In genomic region chr9:99057665-99058625, GRCh38 we compare ENCODE assay signal across 8 cellular contexts. TPM values are rescaled to one million over a fixed set of nuclear protein-coding genes. Genes with fewer than 3 reads are reported as not detected.
DNase-seq lines count a peak whose midpoint lies in the region; TF ChIP-seq lines count a peak whose summit lies in the region.

No MANE protein-coding gene starts in this region.

- DNase-seq in GM04504 (ENCODE audit: low read depth) (peak; percentile 66), H4 (ENCODE audit: low spot score) (peak; percentile 86), MV-4-11 (lab: John Stamatoyannopoulos, UW) (peak; percentile 94), foreskin melanocyte (peak; percentile 72), RKO (ENCODE audit: low spot score) (no peak), glutamatergic neuron (no peak)
- DNase-seq in activated CD8-positive, alpha-beta memory T cell treated with anti-CD3 and anti-CD28 coated beads, Interleukin-2, amount 50 U/mL, for 48 hours: peak; percentile 77
- peak; percentile 65 to 68 for DNase-seq in stimulated activated CD4-positive, alpha-beta T cell treated with anti-CD3 and anti-CD28 coated beads, Interleukin-2, amount 100 ng/mL, for 24 hours

- H3K4me3 Mint-ChIP-seq in glutamatergic neuron (ENCODE audit: unreplicated experiment): no peak overlapping the region

- H3K9me3 Mint-ChIP-seq in glutamatergic neuron (ENCODE audit: unreplicated experiment): no peaks in the 10 kb centered on the region

- H3K36me3 Mint-ChIP-seq in glutamatergic neuron (ENCODE audit: unreplicated experiment): no peaks in the 10 kb centered on the region

- no peaks in the 10 kb centered on the region for H3K4me1 Mint-ChIP-seq in glutamatergic neuron (ENCODE audit: low read depth, unreplicated experiment)

- H3K27me3 Mint-ChIP-seq in glutamatergic neuron (ENCODE audit: unreplicated experiment): peaks cover 5% of the 10 kb centered on the region

- no peak overlapping the region for H3K27ac Mint-ChIP-seq in glutamatergic neuron (ENCODE audit: unreplicated experiment)

- TF ChIP-seq CTCF in glutamatergic neuron (IDR thresholded peaks at IDR 0.05; ENCODE audit: partially characterized antibody, unreplicated experiment): no peak

RNA-seq across cellular contexts. Expression of gene TGFBR1, which starts 47.0 kb away (rescaled TPM):
- total RNA-seq in H4 (2014; rRNA removed; shearing (Covaris generic)): 31.7 and 35.7 TPM in 2 replicates
- total RNA-seq in glutamatergic neuron (ENCODE audit: unreplicated experiment): 207 TPM

Comparison
In these comparisons a context has a peak if more than half of its experiments do, and no peak if none do; other contexts are left out.
1. DNase-seq: peak in GM04504 (single experiment), H4 (single experiment), MV-4-11 (single experiment), activated CD8-positive, alpha-beta memory T cell treated with anti-CD3 and anti-CD28 coated beads, Interleukin-2, amount 50 U/mL, for 48 hours (single experiment), foreskin melanocyte (single experiment) and stimulated activated CD4-positive, alpha-beta T cell treated with anti-CD3 and anti-CD28 coated beads, Interleukin-2, amount 100 ng/mL, for 24 hours (2 of 2); none in RKO (single experiment) and glutamatergic neuron (single experiment).